In genomic region chr4:108255203-108255747, GRCh38 we compare ENCODE assay signal across 13 cellular contexts.
DNase-seq lines count a peak whose midpoint lies in the region; ATAC-seq and TF ChIP-seq lines count a peak whose summit lies in the region.
"Had no signal": no experiment of that assay in that cellular context is flagged by ENCODE, and none has a peak within 500 bp of the region (broad histone marks: within the 10 kb centered on the region; RNA-seq: fewer than 3 reads in every experiment).

No MANE protein-coding gene starts in this region.

- H3K4me3 ChIP-seq in brain microvascular endothelial cell (ENCODE audit: low read depth, low read length), result no peak overlapping the region

- no peak for ATAC-seq in HG02678 (IDR thresholded peaks at IDR 0.05; ENCODE audit: unreplicated experiment)

- TF ChIP-seq CTCF in brain microvascular endothelial cell (IDR thresholded peaks at IDR 0.05; ENCODE audit: low read depth, low read length, missing control alignments), result no peak

- DNase-seq in SK-N-DZ (ENCODE audit: low spot score), result peak; percentile 93
- DNase-seq in amniotic epithelial cell (ENCODE audit: low read depth), result peak; percentile 38
- DNase-seq in islet precursor cell, result peak; percentile 83
- DNase-seq in brain microvascular endothelial cell, result no peak
- DNase-seq in stimulated activated naive CD4-positive, alpha-beta T cell treated with Interleukin-2 at 50 U/mL for 16 hours (lab: John Stamatoyannopoulos, UW), result no peak
- no peak for DNase-seq in dermis blood vessel endothelial cell
- DNase-seq: ACHN; Caco-2; CD4-positive, alpha-beta T cell; GDM1; H9 had no signal

- in situ Hi-C loops in brain microvascular endothelial cell (cut with HindIII; ENCODE audit: low pct_ligation_motif_present, low sequenced_read_pairs), result no loop called here

- no peak overlapping the region for H3K27ac ChIP-seq in brain microvascular endothelial cell
- H3K27ac ChIP-seq: C4-2B had no signal

- no peaks in the 10 kb centered on the region for H3K36me3 ChIP-seq in brain microvascular endothelial cell (replicated peaks)

- H3K27me3 ChIP-seq in brain microvascular endothelial cell (replicated peaks), result no peaks in the 10 kb centered on the region

Comparison
In these comparisons a context has a peak if more than half of its experiments do, and no peak if none do; other contexts are left out.
1. DNase-seq: peak in SK-N-DZ (single experiment), amniotic epithelial cell (single experiment) and islet precursor cell (single experiment); none in brain microvascular endothelial cell (single experiment), stimulated activated naive CD4-positive, alpha-beta T cell treated with Interleukin-2 at 50 U/mL for 16 hours (single experiment) and dermis blood vessel endothelial cell (single experiment).